1 cellular context compared by ENCODE assay signal in genomic region chr17:4771519-4772234, GRCh38.
TF ChIP-seq lines count a peak whose summit lies in the region.

TSS of gene TM4SF5 (plus strand) at chr17:4771886. CDS start at chr17:4771923, 37 bp downstream.

TF ChIP-seq in HepG2, 621 proteins besides CTCF, POLR2A, EP300 and RAD21 (continued from another document and continues in another):
- peak; percentile 44; the same call in 1 of the 2 replicates for TF ChIP-seq HNF1A (IDR thresholded peaks at IDR 0.05; ENCODE audit: low read depth)
- peak; percentile 73; the same call in 1 of the 2 replicates for TF ChIP-seq HNF1A (CRISPR knock-in tag; IDR thresholded peaks at IDR 0.05; ENCODE audit: borderline replicate concordance)
- TF ChIP-seq, protein P1, sequence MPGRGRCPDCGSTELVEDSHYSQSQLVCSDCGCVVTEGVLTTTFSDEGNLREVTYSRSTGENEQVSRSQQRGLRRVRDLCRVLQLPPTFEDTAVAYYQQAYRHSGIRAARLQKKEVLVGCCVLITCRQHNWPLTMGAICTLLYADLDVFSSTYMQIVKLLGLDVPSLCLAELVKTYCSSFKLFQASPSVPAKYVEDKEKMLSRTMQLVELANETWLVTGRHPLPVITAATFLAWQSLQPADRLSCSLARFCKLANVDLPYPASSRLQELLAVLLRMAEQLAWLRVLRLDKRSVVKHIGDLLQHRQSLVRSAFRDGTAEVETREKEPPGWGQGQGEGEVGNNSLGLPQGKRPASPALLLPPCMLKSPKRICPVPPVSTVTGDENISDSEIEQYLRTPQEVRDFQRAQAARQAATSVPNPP (CRISPR knock-in tag; IDR thresholded peaks at IDR 0.05), result 0 out of 2 replicates have a peak, but pooled peaks have one; percentile 69
- peak; percentile 49; the same call in 1 of the 2 replicates for TF ChIP-seq ZBTB33 (CRISPR knock-in tag; IDR thresholded peaks at IDR 0.05)
- TF ChIP-seq XBP1 (CRISPR knock-in tag; IDR thresholded peaks at IDR 0.05), result peak; percentile 43; the same call in 1 of the 2 replicates
- peak; percentile 88 for TF ChIP-seq PHF21A (CRISPR knock-in tag; IDR thresholded peaks at IDR 0.05)
- TF ChIP-seq ZNF33B (CRISPR knock-in tag; IDR thresholded peaks at IDR 0.05), result no peak; the same call in 1 of the 2 replicates
- TF ChIP-seq ATF7 (IDR thresholded peaks at IDR 0.05), result no peak
- no peak for TF ChIP-seq ATF7 (CRISPR knock-in tag; IDR thresholded peaks at IDR 0.05)
- TF ChIP-seq ZNF235 (CRISPR knock-in tag; IDR thresholded peaks at IDR 0.05; ENCODE audit: borderline replicate concordance), result 0 out of 2 replicates have a peak, but pooled peaks have one; percentile 37
- TF ChIP-seq ZNF263 (CRISPR knock-in tag; IDR thresholded peaks at IDR 0.05), result peak; percentile 86
- TF ChIP-seq ESRRA (CRISPR knock-in tag; IDR thresholded peaks at IDR 0.05; ENCODE audit: low read depth), result peak; percentile 40; the same call in 1 of the 2 replicates
- no peak for TF ChIP-seq NFE2L2 (IDR thresholded peaks at IDR 0.05; ENCODE audit: low read length)
- TF ChIP-seq ZNF747 (CRISPR knock-in tag; IDR thresholded peaks at IDR 0.05; ENCODE audit: borderline replicate concordance), result peak; percentile 59; the same call in 1 of the 2 replicates
- TF ChIP-seq BHLHE40 (IDR thresholded peaks at IDR 0.05; ENCODE audit: low read length), result no peak
- TF ChIP-seq, protein P2, sequence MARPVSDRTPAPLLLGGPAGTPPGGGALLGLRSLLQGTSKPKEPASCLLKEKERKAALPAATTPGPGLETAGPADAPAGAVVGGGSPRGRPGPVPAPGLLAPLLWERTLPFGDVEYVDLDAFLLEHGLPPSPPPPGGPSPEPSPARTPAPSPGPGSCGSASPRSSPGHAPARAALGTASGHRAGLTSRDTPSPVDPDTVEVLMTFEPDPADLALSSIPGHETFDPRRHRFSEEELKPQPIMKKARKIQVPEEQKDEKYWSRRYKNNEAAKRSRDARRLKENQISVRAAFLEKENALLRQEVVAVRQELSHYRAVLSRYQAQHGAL (CRISPR knock-in tag; IDR thresholded peaks at IDR 0.05; ENCODE audit: not compliant biosample characterization), result peak; percentile 92
- no peak for TF ChIP-seq LBX2 (CRISPR knock-in tag; IDR thresholded peaks at IDR 0.05; ENCODE audit: borderline replicate concordance)
- no peak for TF ChIP-seq ADNP (CRISPR knock-in tag; IDR thresholded peaks at IDR 0.05)
- TF ChIP-seq ATM (IDR thresholded peaks at IDR 0.05; ENCODE audit: borderline replicate concordance), result no peak
- peak; percentile 92 for TF ChIP-seq ZNF768 (CRISPR knock-in tag; IDR thresholded peaks at IDR 0.05)
- TF ChIP-seq FOXM1 (CRISPR knock-in tag; IDR thresholded peaks at IDR 0.05), result 0 out of 2 replicates have a peak, but pooled peaks have one; percentile 12
- TF ChIP-seq ZSCAN21 (CRISPR knock-in tag; IDR thresholded peaks at IDR 0.05; ENCODE audit: borderline replicate concordance), result peak; percentile 87
- peak; percentile 91 for TF ChIP-seq YEATS4 (CRISPR knock-in tag; IDR thresholded peaks at IDR 0.05; ENCODE audit: borderline replicate concordance)
- TF ChIP-seq ZNF121 (CRISPR knock-in tag; IDR thresholded peaks at IDR 0.05), result peak; percentile 55; the same call in 1 of the 2 replicates
- no peak for TF ChIP-seq ZNF383 (CRISPR knock-in tag; IDR thresholded peaks at IDR 0.05; ENCODE audit: borderline replicate concordance)
- peak; percentile 92; the same call in 1 of the 2 replicates for TF ChIP-seq ZFP37 (CRISPR knock-in tag; IDR thresholded peaks at IDR 0.05; ENCODE audit: borderline replicate concordance)
- no peak for TF ChIP-seq ZNF713 (CRISPR knock-in tag; IDR thresholded peaks at IDR 0.05)
- TF ChIP-seq ZNF34 (CRISPR knock-in tag; IDR thresholded peaks at IDR 0.05; ENCODE audit: borderline replicate concordance), result no peak
- TF ChIP-seq HNF4A (CRISPR knock-in tag; IDR thresholded peaks at IDR 0.05), result peak; percentile 98
- no peak for TF ChIP-seq ZC3H13 (CRISPR knock-in tag; IDR thresholded peaks at IDR 0.05)
- no peak for TF ChIP-seq ZFP62 (CRISPR knock-in tag; IDR thresholded peaks at IDR 0.05)
- peak; percentile 52; the same call in 1 of the 2 replicates for TF ChIP-seq RXRA (CRISPR knock-in tag; IDR thresholded peaks at IDR 0.05)
- no peak for TF ChIP-seq RFXANK (CRISPR knock-in tag; IDR thresholded peaks at IDR 0.05)
- TF ChIP-seq ASH2L (IDR thresholded peaks at IDR 0.05; ENCODE audit: insufficient read length, low read depth, low read length), result no peak
- 0 out of 2 replicates have a peak, but pooled peaks have one; percentile 17 for TF ChIP-seq ZNF225 (CRISPR knock-in tag; IDR thresholded peaks at IDR 0.05)
- no peak for TF ChIP-seq TCF7L2 (IDR thresholded peaks at IDR 0.05; ENCODE audit: low read depth, low read length)
- TF ChIP-seq, protein P3, sequence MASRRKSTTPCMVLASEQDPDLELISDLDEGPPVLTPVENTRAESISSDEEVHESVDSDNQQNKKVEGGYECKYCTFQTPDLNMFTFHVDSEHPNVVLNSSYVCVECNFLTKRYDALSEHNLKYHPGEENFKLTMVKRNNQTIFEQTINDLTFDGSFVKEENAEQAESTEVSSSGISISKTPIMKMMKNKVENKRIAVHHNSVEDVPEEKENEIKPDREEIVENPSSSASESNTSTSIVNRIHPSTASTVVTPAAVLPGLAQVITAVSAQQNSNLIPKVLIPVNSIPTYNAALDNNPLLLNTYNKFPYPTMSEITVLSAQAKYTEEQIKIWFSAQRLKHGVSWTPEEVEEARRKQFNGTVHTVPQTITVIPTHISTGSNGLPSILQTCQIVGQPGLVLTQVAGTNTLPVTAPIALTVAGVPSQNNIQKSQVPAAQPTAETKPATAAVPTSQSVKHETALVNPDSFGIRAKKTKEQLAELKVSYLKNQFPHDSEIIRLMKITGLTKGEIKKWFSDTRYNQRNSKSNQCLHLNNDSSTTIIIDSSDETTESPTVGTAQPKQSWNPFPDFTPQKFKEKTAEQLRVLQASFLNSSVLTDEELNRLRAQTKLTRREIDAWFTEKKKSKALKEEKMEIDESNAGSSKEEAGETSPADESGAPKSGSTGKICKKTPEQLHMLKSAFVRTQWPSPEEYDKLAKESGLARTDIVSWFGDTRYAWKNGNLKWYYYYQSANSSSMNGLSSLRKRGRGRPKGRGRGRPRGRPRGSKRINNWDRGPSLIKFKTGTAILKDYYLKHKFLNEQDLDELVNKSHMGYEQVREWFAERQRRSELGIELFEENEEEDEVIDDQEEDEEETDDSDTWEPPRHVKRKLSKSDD (CRISPR knock-in tag; IDR thresholded peaks at IDR 0.05; ENCODE audit: low read depth), result peak; percentile 42; the same call in 1 of the 2 replicates
- peak; percentile 17; the same call in 1 of the 2 replicates for TF ChIP-seq ZNF224 (CRISPR knock-in tag; IDR thresholded peaks at IDR 0.05)
- peak; percentile 25; the same call in 1 of the 2 replicates for TF ChIP-seq STAG1 (CRISPR knock-in tag; IDR thresholded peaks at IDR 0.05)
- TF ChIP-seq RBFOX2 (IDR thresholded peaks at IDR 0.05; ENCODE audit: low read depth, low read length), result peak; percentile 42
- TF ChIP-seq ZMYM3 (CRISPR knock-in tag; IDR thresholded peaks at IDR 0.05), result peak; percentile 93
- TF ChIP-seq ZNF564 (CRISPR knock-in tag; IDR thresholded peaks at IDR 0.05), result 0 out of 2 replicates have a peak, but pooled peaks have one; percentile 42
- TF ChIP-seq ZHX2 (IDR thresholded peaks at IDR 0.05; ENCODE audit: low read depth), result peak; percentile 73; the same call in 1 of the 2 replicates
- peak; percentile 67; the same call in 1 of the 2 replicates for TF ChIP-seq ZHX2 (CRISPR knock-in tag; IDR thresholded peaks at IDR 0.05; ENCODE audit: borderline replicate concordance)
- no peak for TF ChIP-seq RFX5 (IDR thresholded peaks at IDR 0.05; ENCODE audit: low read depth, low read length)
- TF ChIP-seq, protein P4, sequence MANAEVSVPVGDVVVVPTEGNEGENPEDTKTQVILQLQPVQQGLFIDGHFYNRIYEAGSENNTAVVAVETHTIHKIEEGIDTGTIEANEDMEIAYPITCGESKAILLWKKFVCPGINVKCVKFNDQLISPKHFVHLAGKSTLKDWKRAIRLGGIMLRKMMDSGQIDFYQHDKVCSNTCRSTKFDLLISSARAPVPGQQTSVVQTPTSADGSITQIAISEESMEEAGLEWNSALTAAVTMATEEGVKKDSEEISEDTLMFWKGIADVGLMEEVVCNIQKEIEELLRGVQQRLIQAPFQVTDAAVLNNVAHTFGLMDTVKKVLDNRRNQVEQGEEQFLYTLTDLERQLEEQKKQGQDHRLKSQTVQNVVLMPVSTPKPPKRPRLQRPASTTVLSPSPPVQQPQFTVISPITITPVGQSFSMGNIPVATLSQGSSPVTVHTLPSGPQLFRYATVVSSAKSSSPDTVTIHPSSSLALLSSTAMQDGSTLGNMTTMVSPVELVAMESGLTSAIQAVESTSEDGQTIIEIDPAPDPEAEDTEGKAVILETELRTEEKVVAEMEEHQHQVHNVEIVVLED (CRISPR knock-in tag; IDR thresholded peaks at IDR 0.05; ENCODE audit: borderline replicate concordance), result peak; percentile 13; the same call in 1 of the 2 replicates
- peak; percentile 90 for TF ChIP-seq GATAD2A (CRISPR knock-in tag; IDR thresholded peaks at IDR 0.05)
